In the genomic region with DNA sequence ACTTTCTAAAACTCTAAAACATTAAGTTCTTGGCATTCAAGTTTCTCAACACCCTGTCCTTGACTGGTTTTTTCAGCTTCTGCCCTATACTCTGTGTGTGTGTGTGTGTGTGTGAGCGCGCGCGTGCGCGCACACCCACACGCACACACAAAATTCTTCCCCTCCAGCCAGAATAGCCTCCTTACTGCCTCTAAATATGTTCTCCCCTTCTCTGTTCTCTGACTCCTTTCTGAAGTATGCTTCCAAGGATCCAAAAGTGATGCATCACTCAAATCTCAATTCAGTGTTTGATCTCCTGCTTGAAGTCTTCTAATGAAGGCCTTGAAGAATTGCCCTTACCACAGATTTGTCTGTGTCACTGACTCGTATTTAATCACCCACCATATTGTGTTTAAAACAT, we compare ENCODE assay signal across 1 cellular context.
TF ChIP-seq lines count a peak whose summit lies in the region.

No MANE protein-coding gene starts in this region.

TF ChIP-seq in SK-N-SH, 30 proteins besides CTCF, POLR2A, EP300 and RAD21 (continued from another document):
- TF ChIP-seq, protein P1, sequence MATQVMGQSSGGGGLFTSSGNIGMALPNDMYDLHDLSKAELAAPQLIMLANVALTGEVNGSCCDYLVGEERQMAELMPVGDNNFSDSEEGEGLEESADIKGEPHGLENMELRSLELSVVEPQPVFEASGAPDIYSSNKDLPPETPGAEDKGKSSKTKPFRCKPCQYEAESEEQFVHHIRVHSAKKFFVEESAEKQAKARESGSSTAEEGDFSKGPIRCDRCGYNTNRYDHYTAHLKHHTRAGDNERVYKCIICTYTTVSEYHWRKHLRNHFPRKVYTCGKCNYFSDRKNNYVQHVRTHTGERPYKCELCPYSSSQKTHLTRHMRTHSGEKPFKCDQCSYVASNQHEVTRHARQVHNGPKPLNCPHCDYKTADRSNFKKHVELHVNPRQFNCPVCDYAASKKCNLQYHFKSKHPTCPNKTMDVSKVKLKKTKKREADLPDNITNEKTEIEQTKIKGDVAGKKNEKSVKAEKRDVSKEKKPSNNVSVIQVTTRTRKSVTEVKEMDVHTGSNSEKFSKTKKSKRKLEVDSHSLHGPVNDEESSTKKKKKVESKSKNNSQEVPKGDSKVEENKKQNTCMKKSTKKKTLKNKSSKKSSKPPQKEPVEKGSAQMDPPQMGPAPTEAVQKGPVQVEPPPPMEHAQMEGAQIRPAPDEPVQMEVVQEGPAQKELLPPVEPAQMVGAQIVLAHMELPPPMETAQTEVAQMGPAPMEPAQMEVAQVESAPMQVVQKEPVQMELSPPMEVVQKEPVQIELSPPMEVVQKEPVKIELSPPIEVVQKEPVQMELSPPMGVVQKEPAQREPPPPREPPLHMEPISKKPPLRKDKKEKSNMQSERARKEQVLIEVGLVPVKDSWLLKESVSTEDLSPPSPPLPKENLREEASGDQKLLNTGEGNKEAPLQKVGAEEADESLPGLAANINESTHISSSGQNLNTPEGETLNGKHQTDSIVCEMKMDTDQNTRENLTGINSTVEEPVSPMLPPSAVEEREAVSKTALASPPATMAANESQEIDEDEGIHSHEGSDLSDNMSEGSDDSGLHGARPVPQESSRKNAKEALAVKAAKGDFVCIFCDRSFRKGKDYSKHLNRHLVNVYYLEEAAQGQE (IDR thresholded peaks at IDR 0.05; ENCODE audit: low read depth, low read length): no peak
